ENCODE assay signal across 10 cellular contexts in the genomic region with DNA sequence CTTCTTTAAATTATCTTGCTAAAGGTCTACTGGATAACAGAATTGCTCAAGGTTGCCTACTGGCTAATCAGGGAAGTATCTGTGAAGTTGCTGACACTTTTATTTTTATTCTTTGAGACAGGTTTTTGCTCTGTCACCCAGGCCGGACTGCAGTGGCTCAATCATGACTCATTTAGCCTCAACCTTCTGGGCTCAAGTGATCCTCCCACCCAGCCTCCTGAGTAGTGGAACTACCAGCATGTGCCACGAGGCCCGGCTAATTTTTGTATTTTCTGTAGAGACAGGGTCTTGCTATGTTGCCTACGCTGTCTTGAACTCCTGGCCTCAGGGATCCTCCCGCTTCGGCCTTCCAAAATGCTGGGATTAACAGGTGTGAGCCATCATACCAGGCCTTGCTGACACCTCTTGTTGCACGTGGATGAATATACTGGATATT. TPM values are rescaled to one million over a fixed set of nuclear protein-coding genes. Genes with fewer than 3 reads are reported as not detected.
A peak's percentile ranks its signal among the peaks of the same experiment; 100 is the strongest.
DNase-seq lines count a peak whose midpoint lies in the region; ATAC-seq and TF ChIP-seq lines count a peak whose summit lies in the region.
"Had no signal": no experiment of that assay in that cellular context is flagged by ENCODE, and none has a peak within 500 bp of the region (broad histone marks: within the 10 kb centered on the region; RNA-seq: fewer than 3 reads in every experiment).

No MANE protein-coding gene starts in this region.

- peaks cover 96% of the 10 kb centered on the region for H3K79me2 ChIP-seq in mammary epithelial cell (ENCODE audit: insufficient read depth, low read length)

- ATAC-seq in omental fat pad (ENCODE audit: low FRiP score) (peak; percentile 59), HG02678 (IDR thresholded peaks at IDR 0.05; ENCODE audit: unreplicated experiment) (no peak), GM19455 (IDR thresholded peaks at IDR 0.05; ENCODE audit: unreplicated experiment) (no peak)

- intact Hi-C loops in mammary epithelial cell (cut with micrococcal nuclease): no loop called here

- H3K27me3 ChIP-seq in mammary epithelial cell (ENCODE audit: insufficient read depth, low read length): no peaks in the 10 kb centered on the region

- no peak overlapping the region for H3K4me3 ChIP-seq in NB4 (ENCODE audit: low read depth, low read length)
- H3K4me3 ChIP-seq in mammary epithelial cell (replicated peaks in 1 of 3; ENCODE audit: insufficient read depth in 1 of 3, low read depth in 2 of 3, low read length in 3 of 3): no peak overlapping the region

- no peak for TF ChIP-seq CTCF in NB4 (IDR thresholded peaks at IDR 0.05; ENCODE audit: low read depth, low read length)
- peak in 1 of 2 donors; percentile 3 for TF ChIP-seq CTCF in mammary epithelial cell (conservative IDR thresholded peaks at IDR 0.05 in 1 of 2, IDR thresholded peaks at IDR 0.05 in 1 of 2; ENCODE audit: extremely low read depth in 1 of 2, insufficient read depth in 1 of 2, low read depth in 1 of 2, low read length in 2 of 2)
- no peak for TF ChIP-seq CTCF in omental fat pad (IDR thresholded peaks at IDR 0.05)

- no peak for TF ChIP-seq POLR2A in NB4 (IDR thresholded peaks at IDR 0.05; ENCODE audit: extremely low read depth, insufficient read length)

- no peaks in the 10 kb centered on the region for H4K20me1 ChIP-seq in mammary epithelial cell (ENCODE audit: insufficient read depth, low read length)

- H3K4me2 ChIP-seq in mammary epithelial cell (ENCODE audit: insufficient read depth, low read depth, low read length): no peak overlapping the region

- no peak overlapping the region for H3K27ac ChIP-seq in mammary epithelial cell (ENCODE audit: insufficient read depth, low read depth, low read length)

- CTCF ChIA-PET in mammary epithelial cell (lab: Charles Lee; ENCODE audit: low non-redundant PET): no interaction called here

- peaks cover 14% of the 10 kb centered on the region for H3K4me1 ChIP-seq in mammary epithelial cell (ENCODE audit: insufficient read depth, low read length)

- BruUV-seq in mammary epithelial cell (replicated peaks; lab: Mats Ljungman, UMichigan): no TSS peak

- in situ Hi-C loops in mammary epithelial cell (cut with MboI; ENCODE audit: low sequenced_read_pairs in 2 of 2): no loop called here

- DNase-seq in Daoy (ENCODE audit: low read depth): peak; percentile 44
- peak; percentile 97 for DNase-seq in NB4 (ENCODE audit: low read depth)
- peak; percentile 50 for DNase-seq in mammary epithelial cell
- DNase-seq in omental fat pad (ENCODE audit: low spot score): no peak
- DNase-seq in NAMALWA (ENCODE audit: low spot score): no peak
- DNase-seq in GDM1 (lab: John Stamatoyannopoulos, UW): no peak
- DNase-seq: activated effector memory CD4-positive, alpha-beta T cell treated with anti-CD3 and anti-CD28 coated beads, Interleukin-2, amount 50 U/mL, for 16 hours; NCI-H526 treated with DMSO at 0.1 percent for 48 hours had no signal

- WGBS in mammary epithelial cell (ENCODE audit: low coverage, missing lambda C conversion rate): 88% methylated on average over 7 of the region's 7 CpGs

- no peaks in the 10 kb centered on the region for H3K9me3 ChIP-seq in mammary epithelial cell (replicated peaks; ENCODE audit: insufficient read depth, low read length)

- no peak overlapping the region for H2AFZ ChIP-seq in mammary epithelial cell (ENCODE audit: low read depth, low read length)

- dilution Hi-C loops in mammary epithelial cell (cut with HindIII; ENCODE audit: low sequenced_read_pairs): loop anchor here (5.0 kb wide), 1 partner anchor 62 kb away; no protein-coding TSS in a partner anchor

- no peaks in the 10 kb centered on the region for H3K36me3 ChIP-seq in mammary epithelial cell (ENCODE audit: insufficient read depth, low read length)

- no peak overlapping the region for H3K9ac ChIP-seq in mammary epithelial cell (ENCODE audit: insufficient read depth, low read length)

RNA-seq across cellular contexts. Expression of gene GLG1, which starts 43.1 kb away (rescaled TPM):
- total RNA-seq in Daoy (2014; rRNA removed; shearing (Covaris generic)): 31.4 and 34.5 TPM in 2 replicates
- total RNA-seq in mammary epithelial cell (100 to 1,000 TPM; 108 to 150 TPM), omental fat pad (100 to 1,000 TPM; 107 to 160 (median 122) TPM)
- polyA plus RNA-seq in mammary epithelial cell: 84.6 TPM
- 169 TPM for polyA minus RNA-seq in mammary epithelial cell

Comparison
In these comparisons a context has a peak if more than half of its experiments do, and no peak if none do; other contexts are left out.
1. DNase-seq: peak in Daoy (single experiment), NB4 (single experiment) and mammary epithelial cell (single experiment); none in omental fat pad (single experiment), NAMALWA (single experiment) and GDM1 (single experiment).